Comparison of ENCODE assay signal across 9 cellular contexts in genomic region chr15:64379216-64379960, GRCh38. TPM values are rescaled to one million over a fixed set of nuclear protein-coding genes. Genes with fewer than 3 reads are reported as not detected.
DNase-seq lines count a peak whose midpoint lies in the region; ATAC-seq, FAIRE-seq and TF ChIP-seq lines count a peak whose summit lies in the region.
"Had no signal": no experiment of that assay in that cellular context is flagged by ENCODE, and none has a peak within 500 bp of the region (broad histone marks: within the 10 kb centered on the region; RNA-seq: fewer than 3 reads in every experiment).

No MANE protein-coding gene starts in this region.

- WGBS in GM12878 (ENCODE audit: insufficient coverage, insufficient replicate concordance, low lambda C conversion rate, missing lambda C conversion rate): 78% methylated on average over 9 of the region's 9 CpGs

- no peak for TF ChIP-seq EP300 in GM12878 (IDR thresholded peaks at IDR 0.05; ENCODE audit: borderline replicate concordance in 1 of 2, control insufficient read depth in 1 of 2, low read depth in 2 of 2, low read length in 2 of 2)

- H4K20me1 ChIP-seq in GM12878 (ENCODE audit: control insufficient read depth, insufficient read depth) (no peaks in the 10 kb centered on the region), osteoblast (ENCODE audit: insufficient read depth, low read length) (no peaks in the 10 kb centered on the region)

- H3K4me2 ChIP-seq in GM12878 (ENCODE audit: control insufficient read depth, insufficient read depth): peak overlapping the region; percentile 77
- H3K4me2 ChIP-seq in osteoblast (ENCODE audit: insufficient read depth, low read length): peak overlapping the region; percentile 87

- CTCF ChIA-PET in GM12878 (lab: Yijun Ruan, JAX): interaction anchor here (0.9 to 1.3 kb wide), 3 partner anchors 226 to 349 kb away, joined by 3 to 4 read pairs (median 3); no protein-coding TSS in a partner anchor

- TF ChIP-seq CTCF in GM12878 (IDR thresholded peaks at IDR 0.05 in 2 of 3, conservative IDR thresholded peaks at IDR 0.05 in 1 of 3; ENCODE audit: control insufficient read depth in 2 of 3, extremely low read depth in 1 of 3, insufficient read depth in 1 of 3, low read depth in 3 of 3, low read length in 3 of 3): no peak
- TF ChIP-seq CTCF in osteoblast (IDR thresholded peaks at IDR 0.05; ENCODE audit: extremely low read depth, low read depth, low read length): no peak
- no peak for TF ChIP-seq CTCF in GM13977 (IDR thresholded peaks at IDR 0.05; ENCODE audit: extremely low read depth, insufficient read depth, missing control alignments)

- peaks cover 32% of the 10 kb centered on the region for H3K36me3 Mint-ChIP-seq in T-helper 2 cell treated with Interferon-gamma antibody and Interleukin-4, amounts not matched to agents 5 μg/mL and 100 μg/mL, for 36 hours (ENCODE audit: low read depth)

- ATAC-seq in GM12878: no peak
- no peak for ATAC-seq in HG02623 (IDR thresholded peaks at IDR 0.05; ENCODE audit: unreplicated experiment)

- SMC1A ChIA-PET in GM12878 (lab: Charles Lee; ENCODE audit: uncharacterized antibody, unreplicated experiment): interaction anchor here (0.7 to 1.7 kb wide), 5 partner anchors 8 to 128 kb away, joined by 3 to 5 read pairs (median 4); partner anchors contain the start of gene TRIP4

- DNase-seq in T-helper 2 cell treated with Interferon-gamma antibody and Interleukin-4, amounts not matched to agents 5 μg/mL and 100 μg/mL, for 36 hours (ENCODE audit: low spot score): no peak
- DNase-seq in T-helper 2 cell (no peak), NCI-H2171 treated with DMSO at 0.1 percent for 48 hours (lab: John Stamatoyannopoulos, UW) (peak; percentile 70), GM12878 (ENCODE audit: low read depth, low spot score) (no peak), osteoblast (ENCODE audit: insufficient read length, low spot score, missing footprints) (peak; percentile 50), occipital lobe (lab: John Stamatoyannopoulos, UW) (no peak), GM13977 (ENCODE audit: low spot score) (no peak)

- H3K27ac Mint-ChIP-seq in T-helper 2 cell treated with Interferon-gamma antibody and Interleukin-4, amounts not matched to agents 5 μg/mL and 100 μg/mL, for 36 hours: peak overlapping the region; percentile 79

- H3K9me3 ChIP-seq in GM12878 (replicated peaks; ENCODE audit: control insufficient read depth, insufficient read depth, low read length): no peaks in the 10 kb centered on the region
- no peaks in the 10 kb centered on the region for H3K9me3 ChIP-seq in osteoblast (ENCODE audit: low read depth, low read length)

- 0 out of 2 replicates have a peak, but pooled peaks cover 3% of the 10 kb centered on the region for H3K4me1 ChIP-seq in GM12878 (ENCODE audit: control insufficient read depth, insufficient read depth, low read length)
- H3K4me1 ChIP-seq in osteoblast (ENCODE audit: insufficient read depth, low read length): peaks cover 21% of the 10 kb centered on the region

- intact Hi-C loops in GM12878 (cut with micrococcal nuclease; ENCODE audit: unreplicated experiment): no loop called here

- FAIRE-seq in GM12878 (lab: Jason Lieb, UNC): no peak
- FAIRE-seq: A204.1 had no signal

- H3K4me3 Mint-ChIP-seq in T-helper 2 cell treated with Interferon-gamma antibody and Interleukin-4, amounts not matched to agents 5 μg/mL and 100 μg/mL, for 36 hours: peak overlapping the region; percentile 97

- peak overlapping the region; percentile 16; the same call in 1 of the 2 replicates for H3K9ac ChIP-seq in GM12878 (ENCODE audit: control insufficient read depth, insufficient read depth, low read length)

- TF ChIP-seq RAD21 in GM12878 (IDR thresholded peaks at IDR 0.05; ENCODE audit: insufficient read depth, low read depth, low read length): no peak

- H3K36me3 ChIP-seq in GM12878 (ENCODE audit: control insufficient read depth in 2 of 2, insufficient read depth in 2 of 2, low read length in 1 of 2): no peaks in the 10 kb centered on the region; a peak in 2 of 4 replicates
- no peaks in the 10 kb centered on the region for H3K36me3 ChIP-seq in osteoblast (ENCODE audit: insufficient read depth, low read length)

- peaks cover 24% of the 10 kb centered on the region for H3K79me2 ChIP-seq in GM12878 (ENCODE audit: control insufficient read depth, insufficient read depth, low read length)
- peaks cover 14% of the 10 kb centered on the region for H3K79me2 ChIP-seq in osteoblast (ENCODE audit: insufficient read depth, low read length)

- no peaks in the 10 kb centered on the region for H3K9me3 Mint-ChIP-seq in T-helper 2 cell treated with Interferon-gamma antibody and Interleukin-4, amounts not matched to agents 5 μg/mL and 100 μg/mL, for 36 hours

- POLR2A ChIA-PET in GM12878 (lab: Charles Lee): no interaction called here

- peaks cover 19% of the 10 kb centered on the region for H3K4me1 Mint-ChIP-seq in T-helper 2 cell treated with Interferon-gamma antibody and Interleukin-4, amounts not matched to agents 5 μg/mL and 100 μg/mL, for 36 hours (ENCODE audit: low read depth)

- H2AFZ ChIP-seq in GM12878 (ENCODE audit: control insufficient read depth, low read depth, low read length) (peak overlapping the region; percentile 60), osteoblast (ENCODE audit: low read length) (peak overlapping the region; percentile 61)

- no peak for TF ChIP-seq POLR2A in GM12878 (IDR thresholded peaks at IDR 0.05; ENCODE audit: low read depth, low read length)

- RAD21 ChIA-PET in GM12878 (lab: Charles Lee; ENCODE audit: unreplicated experiment): interaction anchor here (0.6 kb wide), 1 partner anchor 312 kb away, joined by 3 read pairs; no protein-coding TSS in a partner anchor

- H3K27me3 ChIP-seq in GM12878 (replicated peaks in 1 of 2; ENCODE audit: control insufficient read depth in 2 of 2, insufficient read depth in 2 of 2, low read length in 1 of 2) (no peaks in the 10 kb centered on the region), osteoblast (ENCODE audit: insufficient read depth, low read length) (no peaks in the 10 kb centered on the region)

- H3K27me3 Mint-ChIP-seq in T-helper 2 cell treated with Interferon-gamma antibody and Interleukin-4, amounts not matched to agents 5 μg/mL and 100 μg/mL, for 36 hours (ENCODE audit: low read depth): no peaks in the 10 kb centered on the region

- in situ Hi-C loops in GM12878 (cut with MboI) (no loop called here), GM13977 (cut with MboI; ENCODE audit: low pct_unique_long_range_greater_than_20kb, low sequenced_read_pairs, unreplicated experiment) (no loop called here)

- BruUV-seq in GM12878 (replicated peaks; lab: Mats Ljungman, UMichigan): no TSS peak

- H3K4me3 ChIP-seq in GM12878 (peak overlapping the region; percentile 80), osteoblast (ENCODE audit: insufficient read depth, low read length) (no peak overlapping the region)

- H3K27ac ChIP-seq in GM12878 (ENCODE audit: control insufficient read depth, insufficient read depth) (no peak overlapping the region; the same call in 1 of the 2 replicates), osteoblast (ENCODE audit: low read depth, low read length) (peak overlapping the region; percentile 52)

RNA-seq across cellular contexts. Expression of gene PCLAF, which starts 1.9 kb away (rescaled TPM):
- 22.6 and 34.6 TPM in 2 replicates for total RNA-seq in GM12878 (2013; cell fraction: nucleolus; rRNA removed)
- total RNA-seq in GM12878 (2014; rRNA removed): 171 and 200 TPM in 2 replicates
- 79.0 and 80.1 TPM in 2 replicates for total RNA-seq in GM12878 (2014; rRNA removed; fragmentation: Illumina TruSeq; extraction: Trizol)
- 88.6 and 90.6 TPM in 2 replicates for total RNA-seq in GM12878 (2021)
- 70.2 TPM for polyA plus RNA-seq in GM12878 (2011; ENCODE audit: low read depth)
- 368 and 467 TPM in 2 replicates for polyA plus RNA-seq in GM12878 (2011; rRNA removed)
- 106 and 146 TPM in 2 replicates for polyA plus RNA-seq in GM12878 (2011; cell fraction: cytosol; rRNA removed)
- 98.0 and 107 TPM in 2 replicates for polyA plus RNA-seq in GM12878 (2011; cell fraction: nucleus; rRNA removed)
- polyA plus RNA-seq in GM12878 (2012): 112 and 155 TPM in 2 replicates
- polyA plus RNA-seq in GM12878 (2014; fragmentation: Illumina TruSeq; extraction: Trizol): 293 and 408 TPM in 2 replicates
- 100 to 1,000 TPM; 508 to 627 TPM for polyA plus RNA-seq in GM12878 (2014; fragmentation: Nextera tagmentation; extraction: Ambion mirVana)
- 283 and 318 TPM in 2 replicates for polyA plus RNA-seq in GM12878 (2014; rRNA removed)
- 100 to 1,000 TPM; 376 to 393 TPM for polyA plus RNA-seq in GM12878 (2016; fragmentation: Nextera tagmentation; extraction: Ambion mirVana)
- 75.5 and 84.5 TPM in 2 replicates for polyA minus RNA-seq in GM12878 (2011; rRNA and poly(A)+ RNA removed)
- 13.6 and 24.7 TPM in 2 replicates for polyA minus RNA-seq in GM12878 (2011; cell fraction: cytosol; rRNA and poly(A)+ RNA removed)
- 20.6 and 34.7 TPM in 2 replicates for polyA minus RNA-seq in GM12878 (2011; cell fraction: nucleus; rRNA and poly(A)+ RNA removed)
- 20.6 and 29.2 TPM in 2 replicates for total RNA-seq in osteoblast
- total RNA-seq in occipital lobe: 5.0 TPM

RNA-seq across cellular contexts. Expression of gene TRIP4, which starts 8.2 kb away (rescaled TPM):
- 18.7 and 22.6 TPM in 2 replicates for total RNA-seq in GM12878 (2013; cell fraction: nucleolus; rRNA removed)
- total RNA-seq in GM12878 (2014; rRNA removed) (5.9 and 6.4 TPM in 2 replicates), GM12878 (2014; rRNA removed; fragmentation: Illumina TruSeq; extraction: Trizol) (11.8 and 12.4 TPM in 2 replicates), GM12878 (2021) (17.0 and 19.1 TPM in 2 replicates), osteoblast (10.9 and 14.1 TPM in 2 replicates), occipital lobe (14.0 TPM)
- polyA plus RNA-seq in GM12878 (2011; ENCODE audit: low read depth): 14.1 TPM
- polyA plus RNA-seq in GM12878 (2011; rRNA removed) (20.0 and 28.2 TPM in 2 replicates), GM12878 (2014; fragmentation: Illumina TruSeq; extraction: Trizol) (22.7 and 26.0 TPM in 2 replicates), GM12878 (2014; fragmentation: Nextera tagmentation; extraction: Ambion mirVana) (10 to 100 TPM; 20.0 to 23.8 TPM), GM12878 (2014; rRNA removed) (12.0 and 15.2 TPM in 2 replicates), GM12878 (2016; fragmentation: Nextera tagmentation; extraction: Ambion mirVana) (10 to 100 TPM; 24.1 to 24.5 TPM)
- 10.3 and 10.9 TPM in 2 replicates for polyA plus RNA-seq in GM12878 (2011; cell fraction: cytosol; rRNA removed)
- 11.2 and 12.7 TPM in 2 replicates for polyA plus RNA-seq in GM12878 (2011; cell fraction: nucleus; rRNA removed)
- polyA plus RNA-seq in GM12878 (2012): 15.0 and 18.2 TPM in 2 replicates
- 14.0 and 15.4 TPM in 2 replicates for polyA minus RNA-seq in GM12878 (2011; rRNA and poly(A)+ RNA removed)
- 5.5 and 7.8 TPM in 2 replicates for polyA minus RNA-seq in GM12878 (2011; cell fraction: cytosol; rRNA and poly(A)+ RNA removed)
- 8.8 and 27.6 TPM in 2 replicates for polyA minus RNA-seq in GM12878 (2011; cell fraction: nucleus; rRNA and poly(A)+ RNA removed)

RNA-seq across cellular contexts. Expression of gene CSNK1G1, which starts 23.4 kb away (rescaled TPM):
- 102 and 112 TPM in 2 replicates for total RNA-seq in GM12878 (2013; cell fraction: nucleolus; rRNA removed)
- total RNA-seq in GM12878 (2014; rRNA removed) (10.8 and 11.2 TPM in 2 replicates), GM12878 (2014; rRNA removed; fragmentation: Illumina TruSeq; extraction: Trizol) (18.0 and 18.2 TPM in 2 replicates), GM12878 (2021) (15.1 and 16.7 TPM in 2 replicates), osteoblast (34.0 and 35.4 TPM in 2 replicates), occipital lobe (68.3 TPM)
- 5.5 TPM for polyA plus RNA-seq in GM12878 (2011; ENCODE audit: low read depth)
- polyA plus RNA-seq in GM12878 (2011; rRNA removed) (23.4 and 28.9 TPM in 2 replicates), GM12878 (2014; fragmentation: Illumina TruSeq; extraction: Trizol) (13.9 and 14.0 TPM in 2 replicates), GM12878 (2014; fragmentation: Nextera tagmentation; extraction: Ambion mirVana) (1 to 10 TPM; 6.1 to 6.2 TPM), GM12878 (2014; rRNA removed) (8.0 and 8.5 TPM in 2 replicates), GM12878 (2016; fragmentation: Nextera tagmentation; extraction: Ambion mirVana) (10 to 100 TPM; 19.8 to 21.2 TPM)
- 11.6 and 12.8 TPM in 2 replicates for polyA plus RNA-seq in GM12878 (2011; cell fraction: cytosol; rRNA removed)
- 14.2 and 14.8 TPM in 2 replicates for polyA plus RNA-seq in GM12878 (2011; cell fraction: nucleus; rRNA removed)
- 7.9 and 9.1 TPM in 2 replicates for polyA plus RNA-seq in GM12878 (2012)
- 50.2 and 82.0 TPM in 2 replicates for polyA minus RNA-seq in GM12878 (2011; rRNA and poly(A)+ RNA removed)
- 16.1 and 16.8 TPM in 2 replicates for polyA minus RNA-seq in GM12878 (2011; cell fraction: cytosol; rRNA and poly(A)+ RNA removed)
- 20.1 and 32.1 TPM in 2 replicates for polyA minus RNA-seq in GM12878 (2011; cell fraction: nucleus; rRNA and poly(A)+ RNA removed)

Comparison
In these comparisons a context has a peak if more than half of its experiments do, and no peak if none do; other contexts are left out.
1. DNase-seq: peak in NCI-H2171 treated with DMSO at 0.1 percent for 48 hours (single experiment) and osteoblast (single experiment); none in T-helper 2 cell treated with Interferon-gamma antibody and Interleukin-4, amounts not matched to agents 5 μg/mL and 100 μg/mL, for 36 hours (single experiment), T-helper 2 cell (0 of 5), GM12878 (single experiment), occipital lobe (single experiment) and GM13977 (single experiment).